In the genomic region with DNA sequence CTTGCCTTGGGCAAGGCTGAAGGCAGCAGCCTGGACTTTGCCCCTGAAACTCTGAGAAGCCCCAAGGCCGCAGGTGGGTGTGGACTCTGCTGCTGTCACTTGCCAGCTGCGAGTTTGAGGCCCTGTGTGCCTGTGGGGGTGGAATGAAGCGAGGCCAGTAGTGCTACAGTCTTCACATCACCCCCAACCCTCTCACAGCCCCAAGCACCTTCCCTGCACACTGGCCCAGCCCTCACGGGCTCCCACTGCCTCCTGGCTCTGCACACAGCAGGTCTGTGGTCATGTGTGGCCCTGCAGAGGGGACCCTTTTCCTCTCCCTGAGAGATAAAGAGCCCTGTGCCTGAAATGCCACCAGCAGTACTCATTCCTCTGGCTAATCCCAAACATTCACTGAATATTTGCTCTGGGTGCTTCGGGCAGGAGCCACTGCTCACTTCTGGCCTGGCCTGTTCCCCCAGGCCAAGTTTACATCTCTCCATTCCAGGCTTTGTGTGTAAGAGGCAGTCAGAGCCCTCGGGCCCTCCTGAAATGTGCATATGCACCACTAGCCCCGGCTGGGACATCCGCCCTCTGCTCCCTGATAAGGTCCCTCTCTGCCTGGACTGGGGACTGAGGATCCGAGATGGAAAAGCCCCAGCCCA, we compare ENCODE assay signal across 3 cellular contexts.
TF ChIP-seq lines count a peak whose summit lies in the region.

No MANE protein-coding gene starts in this region.

TF ChIP-seq in SK-N-SH, 30 proteins besides CTCF, POLR2A, EP300 and RAD21:
- no peak for TF ChIP-seq JUND (IDR thresholded peaks at IDR 0.05)
- TF ChIP-seq YY1 (IDR thresholded peaks at IDR 0.05; ENCODE audit: low read depth): no peak
- TF ChIP-seq, protein P1, sequence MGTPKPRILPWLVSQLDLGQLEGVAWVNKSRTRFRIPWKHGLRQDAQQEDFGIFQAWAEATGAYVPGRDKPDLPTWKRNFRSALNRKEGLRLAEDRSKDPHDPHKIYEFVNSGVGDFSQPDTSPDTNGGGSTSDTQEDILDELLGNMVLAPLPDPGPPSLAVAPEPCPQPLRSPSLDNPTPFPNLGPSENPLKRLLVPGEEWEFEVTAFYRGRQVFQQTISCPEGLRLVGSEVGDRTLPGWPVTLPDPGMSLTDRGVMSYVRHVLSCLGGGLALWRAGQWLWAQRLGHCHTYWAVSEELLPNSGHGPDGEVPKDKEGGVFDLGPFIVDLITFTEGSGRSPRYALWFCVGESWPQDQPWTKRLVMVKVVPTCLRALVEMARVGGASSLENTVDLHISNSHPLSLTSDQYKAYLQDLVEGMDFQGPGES (IDR thresholded peaks at IDR 0.05; ENCODE audit: low read depth, low read length): no peak
- no peak for TF ChIP-seq GATA2 (CRISPR knock-in tag; IDR thresholded peaks at IDR 0.05)
- TF ChIP-seq, protein P2, sequence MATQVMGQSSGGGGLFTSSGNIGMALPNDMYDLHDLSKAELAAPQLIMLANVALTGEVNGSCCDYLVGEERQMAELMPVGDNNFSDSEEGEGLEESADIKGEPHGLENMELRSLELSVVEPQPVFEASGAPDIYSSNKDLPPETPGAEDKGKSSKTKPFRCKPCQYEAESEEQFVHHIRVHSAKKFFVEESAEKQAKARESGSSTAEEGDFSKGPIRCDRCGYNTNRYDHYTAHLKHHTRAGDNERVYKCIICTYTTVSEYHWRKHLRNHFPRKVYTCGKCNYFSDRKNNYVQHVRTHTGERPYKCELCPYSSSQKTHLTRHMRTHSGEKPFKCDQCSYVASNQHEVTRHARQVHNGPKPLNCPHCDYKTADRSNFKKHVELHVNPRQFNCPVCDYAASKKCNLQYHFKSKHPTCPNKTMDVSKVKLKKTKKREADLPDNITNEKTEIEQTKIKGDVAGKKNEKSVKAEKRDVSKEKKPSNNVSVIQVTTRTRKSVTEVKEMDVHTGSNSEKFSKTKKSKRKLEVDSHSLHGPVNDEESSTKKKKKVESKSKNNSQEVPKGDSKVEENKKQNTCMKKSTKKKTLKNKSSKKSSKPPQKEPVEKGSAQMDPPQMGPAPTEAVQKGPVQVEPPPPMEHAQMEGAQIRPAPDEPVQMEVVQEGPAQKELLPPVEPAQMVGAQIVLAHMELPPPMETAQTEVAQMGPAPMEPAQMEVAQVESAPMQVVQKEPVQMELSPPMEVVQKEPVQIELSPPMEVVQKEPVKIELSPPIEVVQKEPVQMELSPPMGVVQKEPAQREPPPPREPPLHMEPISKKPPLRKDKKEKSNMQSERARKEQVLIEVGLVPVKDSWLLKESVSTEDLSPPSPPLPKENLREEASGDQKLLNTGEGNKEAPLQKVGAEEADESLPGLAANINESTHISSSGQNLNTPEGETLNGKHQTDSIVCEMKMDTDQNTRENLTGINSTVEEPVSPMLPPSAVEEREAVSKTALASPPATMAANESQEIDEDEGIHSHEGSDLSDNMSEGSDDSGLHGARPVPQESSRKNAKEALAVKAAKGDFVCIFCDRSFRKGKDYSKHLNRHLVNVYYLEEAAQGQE (IDR thresholded peaks at IDR 0.05; ENCODE audit: low read depth, low read length): no peak
- TF ChIP-seq MEF2A (IDR thresholded peaks at IDR 0.05; ENCODE audit: borderline replicate concordance, low read depth): no peak
- TF ChIP-seq FOXJ3 (CRISPR knock-in tag; IDR thresholded peaks at IDR 0.05): no peak
- no peak for TF ChIP-seq GABPA (IDR thresholded peaks at IDR 0.05; ENCODE audit: low read depth)
- no peak for TF ChIP-seq EZH2phosphoT487 (IDR thresholded peaks at IDR 0.05; ENCODE audit: borderline replicate concordance, low read depth)
- TF ChIP-seq FOXM1 (IDR thresholded peaks at IDR 0.05; ENCODE audit: low read depth): no peak
- no peak for TF ChIP-seq TAF1 (IDR thresholded peaks at IDR 0.05; ENCODE audit: borderline replicate concordance, low read depth, low read length)
- TF ChIP-seq, protein P3, sequence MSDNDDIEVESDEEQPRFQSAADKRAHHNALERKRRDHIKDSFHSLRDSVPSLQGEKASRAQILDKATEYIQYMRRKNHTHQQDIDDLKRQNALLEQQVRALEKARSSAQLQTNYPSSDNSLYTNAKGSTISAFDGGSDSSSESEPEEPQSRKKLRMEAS (IDR thresholded peaks at IDR 0.05; ENCODE audit: low read depth): no peak
TF ChIP-seq in SK-N-SH: peak in this region for 0.

TF ChIP-seq in SK-N-SH treated with all-trans-retinoic acid at 6 μM for 48 hours, 23 proteins besides CTCF, POLR2A, EP300 and RAD21:
- TF ChIP-seq ZNF8 (CRISPR knock-in tag; IDR thresholded peaks at IDR 0.05) (no peak), OSR1 (CRISPR knock-in tag; IDR thresholded peaks at IDR 0.05) (no peak), SNAI2 (CRISPR knock-in tag; IDR thresholded peaks at IDR 0.05) (no peak), ZNF565 (CRISPR knock-in tag; conservative IDR thresholded peaks at IDR 0.05; ENCODE audit: low read depth) (no peak)

TF ChIP-seq in K562, 482 proteins besides CTCF, POLR2A, EP300 and RAD21:
- TF ChIP-seq, protein P4, sequence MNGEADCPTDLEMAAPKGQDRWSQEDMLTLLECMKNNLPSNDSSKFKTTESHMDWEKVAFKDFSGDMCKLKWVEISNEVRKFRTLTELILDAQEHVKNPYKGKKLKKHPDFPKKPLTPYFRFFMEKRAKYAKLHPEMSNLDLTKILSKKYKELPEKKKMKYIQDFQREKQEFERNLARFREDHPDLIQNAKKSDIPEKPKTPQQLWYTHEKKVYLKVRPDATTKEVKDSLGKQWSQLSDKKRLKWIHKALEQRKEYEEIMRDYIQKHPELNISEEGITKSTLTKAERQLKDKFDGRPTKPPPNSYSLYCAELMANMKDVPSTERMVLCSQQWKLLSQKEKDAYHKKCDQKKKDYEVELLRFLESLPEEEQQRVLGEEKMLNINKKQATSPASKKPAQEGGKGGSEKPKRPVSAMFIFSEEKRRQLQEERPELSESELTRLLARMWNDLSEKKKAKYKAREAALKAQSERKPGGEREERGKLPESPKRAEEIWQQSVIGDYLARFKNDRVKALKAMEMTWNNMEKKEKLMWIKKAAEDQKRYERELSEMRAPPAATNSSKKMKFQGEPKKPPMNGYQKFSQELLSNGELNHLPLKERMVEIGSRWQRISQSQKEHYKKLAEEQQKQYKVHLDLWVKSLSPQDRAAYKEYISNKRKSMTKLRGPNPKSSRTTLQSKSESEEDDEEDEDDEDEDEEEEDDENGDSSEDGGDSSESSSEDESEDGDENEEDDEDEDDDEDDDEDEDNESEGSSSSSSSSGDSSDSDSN (IDR thresholded peaks at IDR 0.05; ENCODE audit: borderline replicate concordance in 1 of 2, low read depth in 2 of 2, low read length in 2 of 2): peak in 1 of 2 experiments; percentile 95; a peak in 2 of 4 replicates
- TF ChIP-seq ZNF589 (CRISPR knock-in tag; IDR thresholded peaks at IDR 0.05; ENCODE audit: low read depth) (no peak), PHTF2 (CRISPR knock-in tag; IDR thresholded peaks at IDR 0.05) (no peak), ZBTB7A (IDR thresholded peaks at IDR 0.05; ENCODE audit: borderline replicate concordance, control insufficient read depth, low read depth, low read length) (0 out of 2 replicates have a peak, but pooled peaks have one; percentile 26)
- TF ChIP-seq, protein P5, sequence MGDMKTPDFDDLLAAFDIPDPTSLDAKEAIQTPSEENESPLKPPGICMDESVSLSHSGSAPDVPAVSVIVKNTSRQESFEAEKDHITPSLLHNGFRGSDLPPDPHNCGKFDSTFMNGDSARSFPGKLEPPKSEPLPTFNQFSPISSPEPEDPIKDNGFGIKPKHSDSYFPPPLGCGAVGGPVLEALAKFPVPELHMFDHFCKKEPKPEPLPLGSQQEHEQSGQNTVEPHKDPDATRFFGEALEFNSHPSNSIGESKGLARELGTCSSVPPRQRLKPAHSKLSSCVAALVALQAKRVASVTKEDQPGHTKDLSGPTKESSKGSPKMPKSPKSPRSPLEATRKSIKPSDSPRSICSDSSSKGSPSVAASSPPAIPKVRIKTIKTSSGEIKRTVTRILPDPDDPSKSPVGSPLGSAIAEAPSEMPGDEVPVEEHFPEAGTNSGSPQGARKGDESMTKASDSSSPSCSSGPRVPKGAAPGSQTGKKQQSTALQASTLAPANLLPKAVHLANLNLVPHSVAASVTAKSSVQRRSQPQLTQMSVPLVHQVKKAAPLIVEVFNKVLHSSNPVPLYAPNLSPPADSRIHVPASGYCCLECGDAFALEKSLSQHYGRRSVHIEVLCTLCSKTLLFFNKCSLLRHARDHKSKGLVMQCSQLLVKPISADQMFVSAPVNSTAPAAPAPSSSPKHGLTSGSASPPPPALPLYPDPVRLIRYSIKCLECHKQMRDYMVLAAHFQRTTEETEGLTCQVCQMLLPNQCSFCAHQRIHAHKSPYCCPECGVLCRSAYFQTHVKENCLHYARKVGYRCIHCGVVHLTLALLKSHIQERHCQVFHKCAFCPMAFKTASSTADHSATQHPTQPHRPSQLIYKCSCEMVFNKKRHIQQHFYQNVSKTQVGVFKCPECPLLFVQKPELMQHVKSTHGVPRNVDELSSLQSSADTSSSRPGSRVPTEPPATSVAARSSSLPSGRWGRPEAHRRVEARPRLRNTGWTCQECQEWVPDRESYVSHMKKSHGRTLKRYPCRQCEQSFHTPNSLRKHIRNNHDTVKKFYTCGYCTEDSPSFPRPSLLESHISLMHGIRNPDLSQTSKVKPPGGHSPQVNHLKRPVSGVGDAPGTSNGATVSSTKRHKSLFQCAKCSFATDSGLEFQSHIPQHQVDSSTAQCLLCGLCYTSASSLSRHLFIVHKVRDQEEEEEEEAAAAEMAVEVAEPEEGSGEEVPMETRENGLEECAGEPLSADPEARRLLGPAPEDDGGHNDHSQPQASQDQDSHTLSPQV (IDR thresholded peaks at IDR 0.05): 0 out of 2 replicates have a peak, but pooled peaks have one; percentile 15
